Comparison of ENCODE assay signal across 1 cellular context in the genomic region with DNA sequence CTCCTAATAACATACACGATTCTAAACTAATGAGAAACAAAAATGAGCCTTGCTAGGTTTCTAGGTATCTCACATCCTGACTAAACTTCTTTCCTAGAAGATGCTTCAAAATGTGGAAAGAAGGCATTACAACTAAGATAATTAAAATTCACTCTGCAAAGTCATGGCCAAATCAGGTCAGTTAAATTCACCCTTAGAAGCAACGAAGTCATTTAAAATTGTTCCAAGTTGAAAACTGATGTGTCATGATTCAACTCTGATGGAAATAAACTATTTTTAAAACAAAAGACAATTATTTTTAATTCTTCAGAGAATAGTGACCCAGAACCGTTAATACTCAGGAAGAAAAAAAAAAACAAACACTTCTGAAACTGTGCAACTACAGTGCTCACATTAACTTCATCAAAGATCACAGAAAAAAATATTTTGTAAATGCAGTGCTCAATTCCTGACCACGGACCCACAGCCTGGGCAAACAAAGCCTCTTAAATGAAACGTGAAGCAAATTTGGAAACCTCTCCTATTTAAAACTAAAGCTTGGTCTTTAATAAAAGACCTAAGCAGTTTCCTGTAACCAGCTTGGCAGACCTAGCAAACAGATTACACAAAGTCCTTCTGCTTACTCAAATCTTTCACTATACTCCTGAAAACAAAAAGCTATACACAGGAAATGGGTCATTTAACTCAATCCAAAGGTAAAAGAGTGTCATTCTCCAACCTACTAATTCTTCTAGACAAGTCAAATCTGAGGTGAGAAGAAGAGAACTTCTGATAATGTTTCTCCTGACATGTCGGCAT.
TF ChIP-seq lines count a peak whose summit lies in the region.

No MANE protein-coding gene starts in this region.

TF ChIP-seq in HepG2, 621 proteins besides CTCF, POLR2A, EP300 and RAD21 (continued from another document):
- TF ChIP-seq HINFP (CRISPR knock-in tag; IDR thresholded peaks at IDR 0.05; ENCODE audit: low read depth) = no peak
